Comparison of ENCODE assay signal across 17 cellular contexts in genomic region chr5:170584003-170584402, GRCh38.
DNase-seq lines count a peak whose midpoint lies in the region; ATAC-seq, FAIRE-seq and TF ChIP-seq lines count a peak whose summit lies in the region.
"Had no signal": no experiment of that assay in that cellular context is flagged by ENCODE, and none has a peak within 500 bp of the region (broad histone marks: within the 10 kb centered on the region; RNA-seq: fewer than 3 reads in every experiment).

No MANE protein-coding gene starts in this region.

- H3K27ac Mint-ChIP-seq in activated naive CD4-positive, alpha-beta T cell treated with anti-CD3 and anti-CD28 coated beads, Interleukin-2, amount 50 U/mL, for 72 hours = no peak overlapping the region
- H3K27ac Mint-ChIP-seq: B cell; CD8-positive, alpha-beta memory T cell had no signal

- H3K9me3 Mint-ChIP-seq in activated naive CD4-positive, alpha-beta T cell treated with anti-CD3 and anti-CD28 coated beads, Interleukin-2, amount 50 U/mL, for 72 hours = peaks cover 0 to 8% of the 10 kb centered on the region in 2 donors

- H3K36me3 ChIP-seq in bronchial epithelial cell (ENCODE audit: control insufficient read depth, insufficient read depth, low read length) (no peaks in the 10 kb centered on the region), mesodermal cell (ENCODE audit: control insufficient read depth, insufficient read depth, low read length) (no peaks in the 10 kb centered on the region), smooth muscle cell (ENCODE audit: low read depth) (no peaks in the 10 kb centered on the region)

- ATAC-seq in activated naive CD4-positive, alpha-beta T cell treated with anti-CD3 and anti-CD28 coated beads, Interleukin-2, amount 50 U/mL, for 72 hours = no peak

- no peak overlapping the region for H3K4me3 ChIP-seq in bronchial epithelial cell (ENCODE audit: low read depth, low read length)
- no peak overlapping the region for H3K4me3 ChIP-seq in mesodermal cell (ENCODE audit: extremely low read depth, insufficient read depth, low read length, poor library complexity, severe bottlenecking)
- H3K4me3 ChIP-seq in smooth muscle cell = no peak overlapping the region

- no peaks in the 10 kb centered on the region for H3K79me2 ChIP-seq in smooth muscle cell (ENCODE audit: low read depth)

- peak; percentile 7 for FAIRE-seq in bronchial epithelial cell (lab: Jason Lieb, UNC)
- FAIRE-seq: A204.1, GM12892 had no signal

- H3K4me1 ChIP-seq in mesodermal cell (ENCODE audit: control insufficient read depth, insufficient read depth, low read length, poor library complexity, severe bottlenecking) (peaks cover 14% of the 10 kb centered on the region), smooth muscle cell (ENCODE audit: low read depth) (peaks cover 4% of the 10 kb centered on the region)
- H3K4me1 ChIP-seq: Caco-2 had no signal

- no peaks in the 10 kb centered on the region for H4K20me1 ChIP-seq in smooth muscle cell (ENCODE audit: low read depth)

- peak overlapping the region; percentile 39 for H2AFZ ChIP-seq in smooth muscle cell (ENCODE audit: low read depth)

- 88 to 90% methylated on average over 3 to 4 of the region's 4 CpGs for WGBS in mesodermal cell (ENCODE audit: insufficient coverage in 2 of 2), 2 experiments
- WGBS in smooth muscle cell (ENCODE audit: low lambda C conversion rate) = 46% methylated on average over 4 of the region's 4 CpGs

- peak overlapping the region; percentile 60 for H3K4me2 ChIP-seq in smooth muscle cell

- H3K27ac ChIP-seq in angular gyrus (ENCODE audit: low read depth, low read length) = peak overlapping the region; percentile 26
- H3K27ac ChIP-seq in mesodermal cell (ENCODE audit: low read depth, low read length, severe bottlenecking) = peak overlapping the region; percentile 75
- H3K27ac ChIP-seq in smooth muscle cell (ENCODE audit: low read depth) = peak overlapping the region; percentile 46
- H3K27ac ChIP-seq: C4-2B had no signal

- H3K27me3 ChIP-seq in bronchial epithelial cell (ENCODE audit: control insufficient read depth, insufficient read depth, low read length) = no peaks in the 10 kb centered on the region
- H3K27me3 ChIP-seq in smooth muscle cell (ENCODE audit: low read depth) = no peaks in the 10 kb centered on the region

- H3K9me3 ChIP-seq in mesodermal cell (ENCODE audit: control insufficient read depth, low read length) (no peaks in the 10 kb centered on the region), smooth muscle cell (replicated peaks; ENCODE audit: low read depth) (no peaks in the 10 kb centered on the region)
- H3K9me3 ChIP-seq: Caco-2 had no signal

- no peaks in the 10 kb centered on the region for H3F3A ChIP-seq in smooth muscle cell (ENCODE audit: low read depth)

- H3K36me3 Mint-ChIP-seq in activated naive CD4-positive, alpha-beta T cell treated with anti-CD3 and anti-CD28 coated beads, Interleukin-2, amount 50 U/mL, for 72 hours = peaks cover 0 to 6% of the 10 kb centered on the region in 2 donors

- no peak overlapping the region for H3K9ac ChIP-seq in smooth muscle cell (ENCODE audit: low read depth)

- TF ChIP-seq CTCF in bronchial epithelial cell (IDR thresholded peaks at IDR 0.05; ENCODE audit: insufficient read depth, low read length, severe bottlenecking) (no peak), smooth muscle cell (IDR thresholded peaks at IDR 0.05; ENCODE audit: borderline replicate concordance, insufficient read depth, poor library complexity, severe bottlenecking) (no peak)

- DNase-seq in bronchial epithelial cell (ENCODE audit: low read depth) (no peak), smooth muscle cell (lab: John Stamatoyannopoulos, UW; ENCODE audit: unreplicated experiment) (no peak), SHP77 treated with DMSO at 0.1 percent for 48 hours (lab: John Stamatoyannopoulos, UW) (no peak), NAMALWA (ENCODE audit: low spot score) (no peak)
- no peak for DNase-seq in activated naive CD4-positive, alpha-beta T cell treated with anti-CD3 and anti-CD28 coated beads, Interleukin-2, amount 50 U/mL, for 72 hours (ENCODE audit: low spot score in 2 of 2)
- DNase-seq: Caco-2; CD8-positive, alpha-beta memory T cell; DND-41; GDM1; GOT3; H9 had no signal
